In the genomic region with DNA sequence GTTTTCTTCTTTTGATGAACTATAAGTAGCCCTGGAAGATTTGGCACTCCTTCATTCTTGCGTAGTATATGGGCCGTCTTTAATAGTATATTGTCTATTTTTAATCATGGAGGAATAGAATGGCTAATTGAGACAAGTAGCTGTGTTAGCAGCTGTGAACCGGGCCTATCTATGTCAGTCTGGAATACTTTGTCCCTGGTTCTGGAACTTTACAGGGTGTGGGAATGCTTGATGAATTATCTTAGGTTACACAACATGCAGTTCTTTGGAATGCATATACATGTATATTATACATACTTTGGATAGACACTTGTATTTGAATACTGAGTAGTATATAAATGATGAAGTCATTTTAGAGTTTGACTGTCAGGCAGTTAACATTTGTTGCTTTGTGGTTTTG, we compare ENCODE assay signal across 1 cellular context.
TF ChIP-seq lines count a peak whose summit lies in the region.

No MANE protein-coding gene starts in this region.

TF ChIP-seq in GM23338, 12 proteins besides CTCF, POLR2A, EP300 and RAD21:
- TF ChIP-seq, protein P1, sequence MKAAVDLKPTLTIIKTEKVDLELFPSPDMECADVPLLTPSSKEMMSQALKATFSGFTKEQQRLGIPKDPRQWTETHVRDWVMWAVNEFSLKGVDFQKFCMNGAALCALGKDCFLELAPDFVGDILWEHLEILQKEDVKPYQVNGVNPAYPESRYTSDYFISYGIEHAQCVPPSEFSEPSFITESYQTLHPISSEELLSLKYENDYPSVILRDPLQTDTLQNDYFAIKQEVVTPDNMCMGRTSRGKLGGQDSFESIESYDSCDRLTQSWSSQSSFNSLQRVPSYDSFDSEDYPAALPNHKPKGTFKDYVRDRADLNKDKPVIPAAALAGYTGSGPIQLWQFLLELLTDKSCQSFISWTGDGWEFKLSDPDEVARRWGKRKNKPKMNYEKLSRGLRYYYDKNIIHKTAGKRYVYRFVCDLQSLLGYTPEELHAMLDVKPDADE (IDR thresholded peaks at IDR 0.05): no peak
- TF ChIP-seq STAT1 (IDR thresholded peaks at IDR 0.05; ENCODE audit: unreplicated experiment) (no peak), NANOG (IDR thresholded peaks at IDR 0.05; ENCODE audit: borderline replicate concordance) (no peak), CREB1 (CRISPR knock-in tag; IDR thresholded peaks at IDR 0.05; ENCODE audit: low read depth) (no peak), POLR2AphosphoS5 (IDR thresholded peaks at IDR 0.05; ENCODE audit: low read depth) (no peak), JUNB (IDR thresholded peaks at IDR 0.05; ENCODE audit: unreplicated experiment) (no peak), ZNF331 (CRISPR knock-in tag; IDR thresholded peaks at IDR 0.05; ENCODE audit: low read depth) (no peak), EZH2phosphoT487 (IDR thresholded peaks at IDR 0.05; ENCODE audit: unreplicated experiment) (no peak), ZNF114 (CRISPR knock-in tag; IDR thresholded peaks at IDR 0.05) (no peak)
- TF ChIP-seq, protein P2, sequence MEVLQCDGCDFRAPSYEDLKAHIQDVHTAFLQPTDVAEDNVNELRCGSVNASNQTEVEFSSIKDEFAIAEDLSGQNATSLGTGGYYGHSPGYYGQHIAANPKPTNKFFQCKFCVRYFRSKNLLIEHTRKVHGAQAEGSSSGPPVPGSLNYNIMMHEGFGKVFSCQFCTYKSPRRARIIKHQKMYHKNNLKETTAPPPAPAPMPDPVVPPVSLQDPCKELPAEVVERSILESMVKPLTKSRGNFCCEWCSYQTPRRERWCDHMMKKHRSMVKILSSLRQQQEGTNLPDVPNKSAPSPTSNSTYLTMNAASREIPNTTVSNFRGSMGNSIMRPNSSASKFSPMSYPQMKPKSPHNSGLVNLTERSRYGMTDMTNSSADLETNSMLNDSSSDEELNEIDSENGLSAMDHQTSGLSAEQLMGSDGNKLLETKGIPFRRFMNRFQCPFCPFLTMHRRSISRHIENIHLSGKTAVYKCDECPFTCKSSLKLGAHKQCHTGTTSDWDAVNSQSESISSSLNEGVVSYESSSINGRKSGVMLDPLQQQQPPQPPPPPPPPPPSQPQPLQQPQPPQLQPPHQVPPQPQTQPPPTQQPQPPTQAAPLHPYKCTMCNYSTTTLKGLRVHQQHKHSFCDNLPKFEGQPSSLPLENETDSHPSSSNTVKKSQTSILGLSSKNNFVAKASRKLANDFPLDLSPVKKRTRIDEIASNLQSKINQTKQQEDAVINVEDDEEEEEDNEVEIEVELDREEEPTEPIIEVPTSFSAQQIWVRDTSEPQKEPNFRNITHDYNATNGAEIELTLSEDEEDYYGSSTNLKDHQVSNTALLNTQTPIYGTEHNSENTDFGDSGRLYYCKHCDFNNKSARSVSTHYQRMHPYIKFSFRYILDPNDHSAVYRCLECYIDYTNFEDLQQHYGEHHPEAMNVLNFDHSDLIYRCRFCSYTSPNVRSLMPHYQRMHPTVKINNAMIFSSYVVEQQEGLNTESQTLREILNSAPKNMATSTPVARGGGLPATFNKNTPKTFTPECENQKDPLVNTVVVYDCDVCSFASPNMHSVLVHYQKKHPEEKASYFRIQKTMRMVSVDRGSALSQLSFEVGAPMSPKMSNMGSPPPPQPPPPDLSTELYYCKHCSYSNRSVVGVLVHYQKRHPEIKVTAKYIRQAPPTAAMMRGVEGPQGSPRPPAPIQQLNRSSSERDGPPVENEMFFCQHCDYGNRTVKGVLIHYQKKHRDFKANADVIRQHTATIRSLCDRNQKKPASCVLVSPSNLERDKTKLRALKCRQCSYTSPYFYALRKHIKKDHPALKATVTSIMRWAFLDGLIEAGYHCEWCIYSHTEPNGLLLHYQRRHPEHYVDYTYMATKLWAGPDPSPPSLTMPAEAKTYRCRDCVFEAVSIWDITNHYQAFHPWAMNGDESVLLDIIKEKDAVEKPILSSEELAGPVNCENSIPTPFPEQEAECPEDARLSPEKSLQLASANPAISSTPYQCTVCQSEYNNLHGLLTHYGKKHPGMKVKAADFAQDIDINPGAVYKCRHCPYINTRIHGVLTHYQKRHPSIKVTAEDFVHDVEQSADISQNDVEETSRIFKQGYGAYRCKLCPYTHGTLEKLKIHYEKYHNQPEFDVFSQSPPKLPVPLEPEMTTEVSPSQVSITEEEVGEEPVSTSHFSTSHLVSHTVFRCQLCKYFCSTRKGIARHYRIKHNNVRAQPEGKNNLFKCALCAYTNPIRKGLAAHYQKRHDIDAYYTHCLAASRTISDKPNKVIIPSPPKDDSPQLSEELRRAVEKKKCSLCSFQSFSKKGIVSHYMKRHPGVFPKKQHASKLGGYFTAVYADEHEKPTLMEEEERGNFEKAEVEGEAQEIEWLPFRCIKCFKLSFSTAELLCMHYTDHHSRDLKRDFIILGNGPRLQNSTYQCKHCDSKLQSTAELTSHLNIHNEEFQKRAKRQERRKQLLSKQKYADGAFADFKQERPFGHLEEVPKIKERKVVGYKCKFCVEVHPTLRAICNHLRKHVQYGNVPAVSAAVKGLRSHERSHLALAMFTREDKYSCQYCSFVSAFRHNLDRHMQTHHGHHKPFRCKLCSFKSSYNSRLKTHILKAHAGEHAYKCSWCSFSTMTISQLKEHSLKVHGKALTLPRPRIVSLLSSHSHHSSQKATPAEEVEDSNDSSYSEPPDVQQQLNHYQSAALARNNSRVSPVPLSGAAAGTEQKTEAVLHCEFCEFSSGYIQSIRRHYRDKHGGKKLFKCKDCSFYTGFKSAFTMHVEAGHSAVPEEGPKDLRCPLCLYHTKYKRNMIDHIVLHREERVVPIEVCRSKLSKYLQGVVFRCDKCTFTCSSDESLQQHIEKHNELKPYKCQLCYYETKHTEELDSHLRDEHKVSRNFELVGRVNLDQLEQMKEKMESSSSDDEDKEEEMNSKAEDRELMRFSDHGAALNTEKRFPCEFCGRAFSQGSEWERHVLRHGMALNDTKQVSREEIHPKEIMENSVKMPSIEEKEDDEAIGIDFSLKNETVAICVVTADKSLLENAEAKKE (CRISPR knock-in tag; IDR thresholded peaks at IDR 0.05): no peak
- TF ChIP-seq, protein P3, sequence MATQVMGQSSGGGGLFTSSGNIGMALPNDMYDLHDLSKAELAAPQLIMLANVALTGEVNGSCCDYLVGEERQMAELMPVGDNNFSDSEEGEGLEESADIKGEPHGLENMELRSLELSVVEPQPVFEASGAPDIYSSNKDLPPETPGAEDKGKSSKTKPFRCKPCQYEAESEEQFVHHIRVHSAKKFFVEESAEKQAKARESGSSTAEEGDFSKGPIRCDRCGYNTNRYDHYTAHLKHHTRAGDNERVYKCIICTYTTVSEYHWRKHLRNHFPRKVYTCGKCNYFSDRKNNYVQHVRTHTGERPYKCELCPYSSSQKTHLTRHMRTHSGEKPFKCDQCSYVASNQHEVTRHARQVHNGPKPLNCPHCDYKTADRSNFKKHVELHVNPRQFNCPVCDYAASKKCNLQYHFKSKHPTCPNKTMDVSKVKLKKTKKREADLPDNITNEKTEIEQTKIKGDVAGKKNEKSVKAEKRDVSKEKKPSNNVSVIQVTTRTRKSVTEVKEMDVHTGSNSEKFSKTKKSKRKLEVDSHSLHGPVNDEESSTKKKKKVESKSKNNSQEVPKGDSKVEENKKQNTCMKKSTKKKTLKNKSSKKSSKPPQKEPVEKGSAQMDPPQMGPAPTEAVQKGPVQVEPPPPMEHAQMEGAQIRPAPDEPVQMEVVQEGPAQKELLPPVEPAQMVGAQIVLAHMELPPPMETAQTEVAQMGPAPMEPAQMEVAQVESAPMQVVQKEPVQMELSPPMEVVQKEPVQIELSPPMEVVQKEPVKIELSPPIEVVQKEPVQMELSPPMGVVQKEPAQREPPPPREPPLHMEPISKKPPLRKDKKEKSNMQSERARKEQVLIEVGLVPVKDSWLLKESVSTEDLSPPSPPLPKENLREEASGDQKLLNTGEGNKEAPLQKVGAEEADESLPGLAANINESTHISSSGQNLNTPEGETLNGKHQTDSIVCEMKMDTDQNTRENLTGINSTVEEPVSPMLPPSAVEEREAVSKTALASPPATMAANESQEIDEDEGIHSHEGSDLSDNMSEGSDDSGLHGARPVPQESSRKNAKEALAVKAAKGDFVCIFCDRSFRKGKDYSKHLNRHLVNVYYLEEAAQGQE (IDR thresholded peaks at IDR 0.05; ENCODE audit: unreplicated experiment): no peak
